ENCODE assay signal across 8 cellular contexts in the genomic region with DNA sequence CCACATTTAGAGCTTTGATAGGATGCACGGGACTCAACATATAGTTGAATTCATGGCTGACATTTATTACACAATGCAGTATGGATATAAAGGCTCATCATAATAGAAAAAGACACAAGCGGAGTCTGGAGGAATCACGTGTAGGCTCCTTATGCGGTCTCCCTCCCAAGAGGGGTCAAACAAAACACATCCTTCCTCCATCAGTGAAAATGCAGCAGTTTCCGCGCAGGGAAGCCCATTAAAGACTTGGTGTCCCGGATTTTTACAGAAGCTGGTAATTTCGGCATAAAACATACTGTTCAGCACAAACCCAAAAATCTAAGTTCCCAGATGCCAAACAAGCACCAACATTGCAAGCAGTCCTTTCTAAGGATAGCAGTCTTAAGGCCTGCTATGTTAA. TPM values are rescaled to one million over a fixed set of nuclear protein-coding genes. Genes with fewer than 3 reads are reported as not detected.
DNase-seq lines count a peak whose midpoint lies in the region; ATAC-seq, FAIRE-seq and TF ChIP-seq lines count a peak whose summit lies in the region.

No MANE protein-coding gene starts in this region.

- no peak for FAIRE-seq in GM12892 (lab: Jason Lieb, UNC)

- no peaks in the 10 kb centered on the region for H3K27me3 ChIP-seq in foreskin keratinocyte

- H3K27ac ChIP-seq in mesodermal cell (ENCODE audit: low read depth, low read length, severe bottlenecking) = no peak overlapping the region
- no peak overlapping the region for H3K27ac ChIP-seq in RWPE1
- H3K27ac ChIP-seq in foreskin keratinocyte = no peak overlapping the region

- H3K4me1 ChIP-seq in mesodermal cell (ENCODE audit: control insufficient read depth, insufficient read depth, low read length, poor library complexity, severe bottlenecking) = peaks cover 3% of the 10 kb centered on the region
- no peaks in the 10 kb centered on the region for H3K4me1 ChIP-seq in foreskin keratinocyte

- in situ Hi-C loops in astrocyte of the spinal cord (cut with HindIII; ENCODE audit: low sequenced_read_pairs) = no loop called here

- peaks cover 8% of the 10 kb centered on the region for H3K36me3 ChIP-seq in mesodermal cell (ENCODE audit: control insufficient read depth, insufficient read depth, low read length)

- ATAC-seq in foreskin keratinocyte (no peak), omental fat pad (ENCODE audit: low FRiP score) (no peak)

- POLR2A ChIA-PET in RWPE1 (lab: Yijun Ruan, JAX; ENCODE audit: low non-redundant PET) = no interaction called here

- 10 to 11% methylated on average over 4 to 5 of the region's 8 CpGs for WGBS in mesodermal cell (ENCODE audit: insufficient coverage in 2 of 2), 2 experiments

- no peak for TF ChIP-seq CTCF in AG10803 (conservative IDR thresholded peaks at IDR 0.05; ENCODE audit: low read length)
- no peak for TF ChIP-seq CTCF in astrocyte of the spinal cord (IDR thresholded peaks at IDR 0.05; ENCODE audit: low read depth, low read length)
- TF ChIP-seq CTCF in RWPE1 (conservative IDR thresholded peaks at IDR 0.05; ENCODE audit: low read depth) = no peak
- no peak for TF ChIP-seq CTCF in foreskin keratinocyte (conservative IDR thresholded peaks at IDR 0.05)
- no peak for TF ChIP-seq CTCF in omental fat pad (IDR thresholded peaks at IDR 0.05)

- H3K4me3 ChIP-seq in AG10803 (ENCODE audit: low read length) (peak overlapping the region; percentile 73), astrocyte of the spinal cord (ENCODE audit: low read depth, low read length) (peak overlapping the region; percentile 80), mesodermal cell (ENCODE audit: extremely low read depth, insufficient read depth, low read length, poor library complexity, severe bottlenecking) (peak overlapping the region; percentile 64)

- H3K9me3 ChIP-seq in mesodermal cell (ENCODE audit: control insufficient read depth, low read length) = no peaks in the 10 kb centered on the region

- DNase-seq in AG10803 (ENCODE audit: low read depth) = no peak
- peak; percentile 17 for DNase-seq in HT1080 (ENCODE audit: low read depth)
- peak; percentile 34 for DNase-seq in astrocyte of the spinal cord (ENCODE audit: low read depth, low spot score)
- no peak for DNase-seq in RWPE1 (ENCODE audit: low spot score)
- no peak for DNase-seq in GM12892 (ENCODE audit: insufficient read length)
- no peak for DNase-seq in foreskin keratinocyte
- DNase-seq in omental fat pad (ENCODE audit: low spot score) = no peak

- CTCF ChIA-PET in RWPE1 (lab: Yijun Ruan, JAX) = interaction anchor here (0.6 kb wide), 1 partner anchor 28 kb away, joined by 6 read pairs; no protein-coding TSS in a partner anchor

- no peak for TF ChIP-seq POLR2A in GM12892 (IDR thresholded peaks at IDR 0.05; ENCODE audit: low read depth, low read length)

RNA-seq across cellular contexts. Expression of gene USP45, which starts 1.1 kb away (rescaled TPM):
- 12.3 and 12.5 TPM in 2 replicates for total RNA-seq in HT1080 (2014; rRNA removed; shearing (Covaris generic))
- polyA plus RNA-seq in HT1080 (2015; cell fraction: cytosol; rRNA removed) = 16.2 and 17.2 TPM in 2 replicates
- 28.0 and 37.7 TPM in 2 replicates for polyA plus RNA-seq in HT1080 (2015; cell fraction: nucleus; rRNA removed)
- polyA plus RNA-seq in mesodermal cell (2013, experiment 1 of 2) = 14.2 TPM
- polyA plus RNA-seq in mesodermal cell (2013, experiment 2 of 2) = 18.0 TPM
- 9.7 TPM for polyA plus RNA-seq in GM12892 (2012; ENCODE audit: missing spikeins)
- 11.5 and 12.1 TPM in 2 replicates for total RNA-seq in foreskin keratinocyte
- 3.6 and 3.9 TPM in 2 replicates for polyA plus RNA-seq in foreskin keratinocyte
- 10 to 100 TPM; 12.5 to 24.4 (median 16.8) TPM for total RNA-seq in omental fat pad

RNA-seq across cellular contexts. Expression of gene CCNC, which starts 54.4 kb away (rescaled TPM):
- 64.2 and 81.5 TPM in 2 replicates for total RNA-seq in HT1080 (2014; rRNA removed; shearing (Covaris generic))
- polyA plus RNA-seq in HT1080 (2015; cell fraction: cytosol; rRNA removed) = 74.6 and 79.9 TPM in 2 replicates
- polyA plus RNA-seq in HT1080 (2015; cell fraction: nucleus; rRNA removed) = 44.6 and 45.7 TPM in 2 replicates
- 54.4 TPM for polyA plus RNA-seq in mesodermal cell (2013, experiment 1 of 2)
- 66.3 TPM for polyA plus RNA-seq in mesodermal cell (2013, experiment 2 of 2)
- 81.0 TPM for polyA plus RNA-seq in GM12892 (2012; ENCODE audit: missing spikeins)
- 80.3 and 84.4 TPM in 2 replicates for total RNA-seq in foreskin keratinocyte
- 45.0 and 53.5 TPM in 2 replicates for polyA plus RNA-seq in foreskin keratinocyte
- total RNA-seq in omental fat pad = 10 to 100 TPM; 49.6 to 59.9 (median 50.3) TPM

Comparison
In these comparisons a context has a peak if more than half of its experiments do, and no peak if none do; other contexts are left out.
1. DNase-seq: peak in HT1080 (single experiment) and astrocyte of the spinal cord (single experiment); none in AG10803 (single experiment), RWPE1 (single experiment), GM12892 (single experiment), foreskin keratinocyte (0 of 2) and omental fat pad (single experiment).
2. Peak in every context shown above with its lines, with median percentiles within 50 percentile points of each other: H3K4me3 ChIP-seq.